In genomic region chrX:154401045-154401799, GRCh38 we compare ENCODE assay signal across 9 cellular contexts. TPM values are rescaled to one million over a fixed set of nuclear protein-coding genes. Genes with fewer than 3 reads are reported as not detected.
DNase-seq lines count a peak whose midpoint lies in the region; ATAC-seq and TF ChIP-seq lines count a peak whose summit lies in the region.
"Had no signal": no experiment of that assay in that cellular context is flagged by ENCODE, and none has a peak within 500 bp of the region (broad histone marks: within the 10 kb centered on the region; RNA-seq: fewer than 3 reads in every experiment).

No MANE protein-coding gene starts in this region.

- H3K27me3 Mint-ChIP-seq in activated T-cell treated with anti-CD3 and anti-CD28 coated beads, Interleukin-2, amount 50 U/mL, for 72 hours (ENCODE audit: low read depth), result no peaks in the 10 kb centered on the region
- H3K27me3 Mint-ChIP-seq in naive thymus-derived CD4-positive, alpha-beta T cell, result peaks cover 0 to 5% (median 0%) of the 10 kb centered on the region in 5 donors

- H3K27ac Mint-ChIP-seq in activated T-cell treated with anti-CD3 and anti-CD28 coated beads, Interleukin-2, amount 50 U/mL, for 72 hours, result peak overlapping the region; percentile 99
- peak overlapping the region in 7 of 9 donors; percentile 30 to 100 (median 48) for H3K27ac Mint-ChIP-seq in naive thymus-derived CD4-positive, alpha-beta T cell

- H3K4me1 Mint-ChIP-seq in activated T-cell treated with anti-CD3 and anti-CD28 coated beads, Interleukin-2, amount 50 U/mL, for 72 hours (ENCODE audit: low read depth), result peaks cover 10% of the 10 kb centered on the region
- peaks cover 6 to 22% (median 14%) of the 10 kb centered on the region in 7 donors for H3K4me1 Mint-ChIP-seq in naive thymus-derived CD4-positive, alpha-beta T cell

- H3K4me2 ChIP-seq in DND-41 (ENCODE audit: insufficient read depth, low read length), result no peak overlapping the region

- POLR2A ChIA-PET in naive thymus-derived CD4-positive, alpha-beta T cell (lab: Charles Lee), result interaction anchor here (1.0 to 6.8 kb wide), 3 partner anchors 10 to 40 kb away, joined by 3 to 77 read pairs (median 17); partner anchors contain the start of genes DNASE1L1, EMD and TAFAZZIN

- no peak overlapping the region for H2AFZ ChIP-seq in DND-41 (ENCODE audit: low read depth, low read length)

- H3K36me3 ChIP-seq in DND-41 (ENCODE audit: insufficient read depth, low read length) (peaks cover 29% of the 10 kb centered on the region), HUES64 (ENCODE audit: insufficient read depth, low read length) (peaks cover 24% of the 10 kb centered on the region), spleen (peaks cover 0 to 64% (median 19%) of the 10 kb centered on the region in 6 donors)
- H3K36me3 ChIP-seq in naive thymus-derived CD4-positive, alpha-beta T cell (ENCODE audit: control insufficient read depth in 2 of 3, insufficient read depth in 3 of 3, low read length in 3 of 3), result peaks cover 7 to 23% (median 11%) of the 10 kb centered on the region in 3 experiments
- H3K36me3 ChIP-seq: breast epithelium had no signal

- H3K79me2 ChIP-seq in DND-41 (ENCODE audit: insufficient read depth, low read length), result peaks cover 31% of the 10 kb centered on the region

- TF ChIP-seq POLR2A in spleen (IDR thresholded peaks at IDR 0.05), result no peak

- H3K4me1 ChIP-seq in DND-41 (ENCODE audit: insufficient read depth, low read length), result peaks cover 21% of the 10 kb centered on the region
- 0 out of 2 replicates have a peak, but pooled peaks cover 4% of the 10 kb centered on the region for H3K4me1 ChIP-seq in HUES64 (ENCODE audit: insufficient read depth, low read length)
- peaks cover 10 to 14% of the 10 kb centered on the region in 2 donors for H3K4me1 ChIP-seq in naive thymus-derived CD4-positive, alpha-beta T cell (ENCODE audit: control insufficient read depth in 2 of 2, insufficient read depth in 2 of 2, low read length in 2 of 2)
- H3K4me1 ChIP-seq in spleen, result peaks cover 0 to 46% (median 22%) of the 10 kb centered on the region in 6 donors
- H3K4me1 ChIP-seq: breast epithelium had no signal

- H3K4me3 ChIP-seq in DND-41 (ENCODE audit: low read depth in 1 of 2, low read length in 2 of 2) (no peak overlapping the region), HUES64 (ENCODE audit: low read length) (no peak overlapping the region; the same call in 1 of the 2 replicates), spleen (no peak overlapping the region)
- H3K4me3 ChIP-seq in naive thymus-derived CD4-positive, alpha-beta T cell (ENCODE audit: low read length), result no peak overlapping the region

- H3K36me3 Mint-ChIP-seq in activated T-cell treated with anti-CD3 and anti-CD28 coated beads, Interleukin-2, amount 50 U/mL, for 72 hours (ENCODE audit: insufficient read depth in 2 of 2), result peaks cover 18 to 20% of the 10 kb centered on the region in 2 donors
- peaks cover 3 to 20% (median 16%) of the 10 kb centered on the region in 5 donors for H3K36me3 Mint-ChIP-seq in naive thymus-derived CD4-positive, alpha-beta T cell

- peak overlapping the region; percentile 91 to 96 for H3K4me3 Mint-ChIP-seq in activated T-cell treated with anti-CD3 and anti-CD28 coated beads, Interleukin-2, amount 50 U/mL, for 72 hours
- peak overlapping the region in 6 of 10 donors; percentile 5 to 38 (median 24) for H3K4me3 Mint-ChIP-seq in naive thymus-derived CD4-positive, alpha-beta T cell

- H4K20me1 ChIP-seq in DND-41 (ENCODE audit: insufficient read depth, low read length), result peaks cover 21% of the 10 kb centered on the region

- no peaks in the 10 kb centered on the region for H3K9me3 ChIP-seq in DND-41 (ENCODE audit: insufficient read depth, low read length, severe bottlenecking)
- H3K9me3 ChIP-seq in HUES64 (ENCODE audit: insufficient read depth, low read depth, low read length), result no peaks in the 10 kb centered on the region
- H3K9me3 ChIP-seq in naive thymus-derived CD4-positive, alpha-beta T cell (ENCODE audit: control insufficient read depth in 2 of 3, low read length in 3 of 3), result no peaks in the 10 kb centered on the region
- H3K9me3 ChIP-seq in spleen, result no peaks in the 10 kb centered on the region
- H3K9me3 ChIP-seq: breast epithelium had no signal

- H3K9ac ChIP-seq in DND-41 (ENCODE audit: low read depth, low read length) (no peak overlapping the region), HUES64 (ENCODE audit: low read depth, low read length) (no peak overlapping the region)

- H3K27me3 ChIP-seq in DND-41 (ENCODE audit: insufficient read depth, low read length, poor library complexity) (no peaks in the 10 kb centered on the region), HUES64 (ENCODE audit: insufficient read depth, low read length) (no peaks in the 10 kb centered on the region), spleen (replicated peaks in 1 of 7) (no peaks in the 10 kb centered on the region)
- H3K27me3 ChIP-seq in naive thymus-derived CD4-positive, alpha-beta T cell (ENCODE audit: control insufficient read depth in 2 of 2, insufficient read depth in 2 of 2, low read length in 2 of 2), result no peaks in the 10 kb centered on the region

- no peak overlapping the region for H3K27ac ChIP-seq in DND-41 (ENCODE audit: low read length)
- peak overlapping the region; percentile 12; the same call in 1 of the 2 replicates for H3K27ac ChIP-seq in HUES64 (ENCODE audit: low read depth, low read length)
- H3K27ac ChIP-seq in naive thymus-derived CD4-positive, alpha-beta T cell (ENCODE audit: low read depth, low read length), result no peak overlapping the region
- peak overlapping the region in 2 of 8 donors; percentile 7 to 94 for H3K27ac ChIP-seq in spleen

- H3K9me3 Mint-ChIP-seq in activated T-cell treated with anti-CD3 and anti-CD28 coated beads, Interleukin-2, amount 50 U/mL, for 72 hours, result no peaks in the 10 kb centered on the region
- H3K9me3 Mint-ChIP-seq in naive thymus-derived CD4-positive, alpha-beta T cell, result peaks cover 0 to 11% (median 0%) of the 10 kb centered on the region in 11 donors

- intact Hi-C loops in naive thymus-derived CD4-positive, alpha-beta T cell (cut with micrococcal nuclease), result no loop called here
- intact Hi-C loops in spleen (cut with DNase I; ENCODE audit: low total_unique reads), result no loop called here

- WGBS in HUES64, result 72% methylated on average over 6 of the region's 6 CpGs
- 50 to 71% (median 60%) methylated on average over 3 to 6 of the region's 6 CpGs for WGBS in spleen, 5 donors

- CTCF ChIA-PET in naive thymus-derived CD4-positive, alpha-beta T cell (lab: Charles Lee), result no interaction called here

- no peak for TF ChIP-seq CTCF in DND-41 (IDR thresholded peaks at IDR 0.05; ENCODE audit: borderline replicate concordance, extremely low read depth, low read length, poor library complexity, severe bottlenecking)
- TF ChIP-seq CTCF in spleen (IDR thresholded peaks at IDR 0.05 in 8 of 11, conservative IDR thresholded peaks at IDR 0.05 in 3 of 11), result no peak

- ATAC-seq in DND-41 (ENCODE audit: insufficient read depth, low read depth) (peak; percentile 14; the same call in 2 of the 3 replicates), HG03460 (IDR thresholded peaks at IDR 0.05; ENCODE audit: unreplicated experiment) (no peak), HG03378 (IDR thresholded peaks at IDR 0.05; ENCODE audit: unreplicated experiment) (no peak)
- ATAC-seq in activated T-cell treated with anti-CD3 and anti-CD28 coated beads, Interleukin-2, amount 50 U/mL, for 72 hours (replicated peaks in 1 of 2), result no peak
- ATAC-seq in naive thymus-derived CD4-positive, alpha-beta T cell, result no peak

- peak; percentile 28 for DNase-seq in DND-41
- peak; percentile 13 to 25 for DNase-seq in activated T-cell treated with anti-CD3 and anti-CD28 coated beads, Interleukin-2, amount 50 U/mL, for 72 hours
- DNase-seq in naive thymus-derived CD4-positive, alpha-beta T cell, result no peak
- no peak for DNase-seq in epidermal melanocyte (ENCODE audit: insufficient read length, low spot score)
- DNase-seq in spleen, result no peak

RNA-seq across cellular contexts. Expression of gene RPL10, which starts 3.0 kb away (rescaled TPM):
- polyA plus RNA-seq in HUES64 (2013, experiment 1 of 2), result 2,446 TPM
- polyA plus RNA-seq in HUES64 (2013, experiment 2 of 2), result 2,506 TPM
- 1,000 to 10,000 TPM; 3,958 to 4,635 TPM for total RNA-seq in activated T-cell treated with anti-CD3 and anti-CD28 coated beads, Interleukin-2, amount 50 U/mL, for 72 hours
- 1,000 to 10,000 TPM; 2,926 to 5,130 (median 5,063) TPM for total RNA-seq in naive thymus-derived CD4-positive, alpha-beta T cell
- 1,000 to 10,000 TPM; 6,302 to 7,439 TPM for polyA plus RNA-seq in naive thymus-derived CD4-positive, alpha-beta T cell
- total RNA-seq in spleen, result 1,000 to 10,000 TPM; 2,711 to 4,089 (median 3,238) TPM
- polyA plus RNA-seq in spleen, result 1,000 to 10,000 TPM; 6,919 to 9,324 (median 8,870) TPM

RNA-seq across cellular contexts. Expression of gene DNASE1L1, which starts 7.8 kb away (rescaled TPM):
- 6.3 TPM for polyA plus RNA-seq in HUES64 (2013, experiment 1 of 2)
- polyA plus RNA-seq in HUES64 (2013, experiment 2 of 2), result 7.5 TPM
- 10 to 100 TPM in 1 of 2 donors, 1 to 10 TPM in 1; 9.3 to 11.4 TPM for total RNA-seq in activated T-cell treated with anti-CD3 and anti-CD28 coated beads, Interleukin-2, amount 50 U/mL, for 72 hours
- 10 to 100 TPM; 18.4 to 31.1 (median 21.7) TPM for total RNA-seq in naive thymus-derived CD4-positive, alpha-beta T cell
- 10 to 100 TPM; 11.1 to 19.6 TPM for polyA plus RNA-seq in naive thymus-derived CD4-positive, alpha-beta T cell
- total RNA-seq in spleen, result 10 to 100 TPM; 25.9 to 54.5 (median 43.5) TPM
- polyA plus RNA-seq in spleen, result 10 to 100 TPM; 18.1 to 26.5 (median 22.5) TPM

RNA-seq across cellular contexts. Expression of gene TAFAZZIN, which starts 10.1 kb away (rescaled TPM):
- 11.5 TPM for polyA plus RNA-seq in HUES64 (2013, experiment 1 of 2)
- 20.0 TPM for polyA plus RNA-seq in HUES64 (2013, experiment 2 of 2)
- total RNA-seq in activated T-cell treated with anti-CD3 and anti-CD28 coated beads, Interleukin-2, amount 50 U/mL, for 72 hours, result 100 to 1,000 TPM in 1 of 2 donors, 10 to 100 TPM in 1; 89.0 to 106 TPM
- total RNA-seq in naive thymus-derived CD4-positive, alpha-beta T cell, result 100 to 1,000 TPM in 3 of 5 experiments, 10 to 100 TPM in 2; 90.9 to 130 (median 108) TPM
- polyA plus RNA-seq in naive thymus-derived CD4-positive, alpha-beta T cell, result 10 to 100 TPM; 40.4 to 46.4 TPM
- total RNA-seq in spleen, result 100 to 1,000 TPM in 1 of 7 donors, 10 to 100 TPM in 6; 70.1 to 107 (median 76.3) TPM
- 100 to 1,000 TPM in 2 of 3 donors, 10 to 100 TPM in 1; 65.7 to 135 (median 115) TPM for polyA plus RNA-seq in spleen

RNA-seq across cellular contexts. Expression of gene EMD, which starts 22.1 kb away (rescaled TPM):
- 78.8 TPM for polyA plus RNA-seq in HUES64 (2013, experiment 1 of 2)
- 81.5 TPM for polyA plus RNA-seq in HUES64 (2013, experiment 2 of 2)
- 10 to 100 TPM; 91.0 to 92.9 TPM for total RNA-seq in activated T-cell treated with anti-CD3 and anti-CD28 coated beads, Interleukin-2, amount 50 U/mL, for 72 hours
- 100 to 1,000 TPM in 2 of 5 experiments, 10 to 100 TPM in 3; 53.5 to 141 (median 89.9) TPM for total RNA-seq in naive thymus-derived CD4-positive, alpha-beta T cell
- 10 to 100 TPM; 31.5 to 34.6 TPM for polyA plus RNA-seq in naive thymus-derived CD4-positive, alpha-beta T cell
- 10 to 100 TPM; 29.8 to 56.3 (median 49.9) TPM for total RNA-seq in spleen
- polyA plus RNA-seq in spleen, result 10 to 100 TPM; 77.8 to 83.1 (median 78.9) TPM

RNA-seq across cellular contexts. Expression of gene FLNA, which starts 26.8 kb away (rescaled TPM):
- 558 TPM for polyA plus RNA-seq in HUES64 (2013, experiment 1 of 2)
- 531 TPM for polyA plus RNA-seq in HUES64 (2013, experiment 2 of 2)
- 100 to 1,000 TPM; 755 to 777 TPM for total RNA-seq in activated T-cell treated with anti-CD3 and anti-CD28 coated beads, Interleukin-2, amount 50 U/mL, for 72 hours
- 1,000 to 10,000 TPM in 2 of 5 experiments, 100 to 1,000 TPM in 3; 440 to 1,423 (median 604) TPM for total RNA-seq in naive thymus-derived CD4-positive, alpha-beta T cell
- 100 to 1,000 TPM in 1 of 2 donors, 10 to 100 TPM in 1; 96.0 to 333 TPM for polyA plus RNA-seq in naive thymus-derived CD4-positive, alpha-beta T cell
- total RNA-seq in spleen, result 1,000 to 10,000 TPM in 1 of 7 donors, 100 to 1,000 TPM in 6; 401 to 1,447 (median 668) TPM
- polyA plus RNA-seq in spleen, result 100 to 1,000 TPM; 259 to 548 (median 322) TPM

Comparison
In these comparisons a context has a peak if more than half of its experiments do, and no peak if none do; other contexts are left out.
1. DNase-seq: peak in DND-41 (single experiment) and activated T-cell treated with anti-CD3 and anti-CD28 coated beads, Interleukin-2, amount 50 U/mL, for 72 hours (2 of 2); none in naive thymus-derived CD4-positive, alpha-beta T cell (0 of 9), epidermal melanocyte (single experiment) and spleen (single experiment).